In the genomic region with DNA sequence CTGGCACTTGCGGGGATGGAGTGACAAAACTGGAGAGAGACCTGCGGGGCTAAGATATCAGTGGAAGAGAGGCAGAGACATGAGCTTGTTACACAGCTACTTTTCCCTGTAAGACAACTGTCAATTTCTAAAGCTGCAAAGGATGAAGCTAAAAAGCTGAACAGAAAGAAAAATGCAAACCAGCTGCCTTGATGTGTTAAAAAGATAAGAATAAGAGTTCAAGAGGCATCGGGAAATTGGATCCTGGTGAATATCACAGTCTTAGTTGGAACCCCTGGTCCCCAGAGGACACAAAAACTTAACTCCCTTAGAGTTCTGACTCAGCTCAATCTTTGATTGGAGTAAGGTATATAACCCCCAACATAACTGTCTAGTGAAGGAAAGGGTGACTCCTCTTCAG, we compare ENCODE assay signal across 16 cellular contexts.
"Had no signal": no experiment of that assay in that cellular context is flagged by ENCODE, and none has a peak within 500 bp of the region (broad histone marks: within the 10 kb centered on the region; RNA-seq: fewer than 3 reads in every experiment).

No MANE protein-coding gene starts in this region.

- H3K27me3 ChIP-seq: dorsolateral prefrontal cortex, heart right ventricle had no signal

- DNase-seq: cortex of kidney; dorsolateral prefrontal cortex; effector CD8-positive, alpha-beta T cell; foreskin melanocyte; heart right ventricle; hypothalamus; kidney glomerular epithelial cell; mammary epithelial cell; mucosa of descending colon; naive thymus-derived CD8-positive, alpha-beta T cell; right cardiac atrium; stimulated activated CD4-positive, alpha-beta T cell treated with anti-CD3 and anti-CD28 coated beads, Interleukin-2, amount 100 ng/mL, for 48 hours; stimulated activated naive CD4-positive, alpha-beta T cell treated with Interleukin-2 at 50 U/mL for 16 hours had no signal

- H3K27me3 Mint-ChIP-seq: naive thymus-derived CD8-positive, alpha-beta T cell; progenitor cell of endocrine pancreas; type B pancreatic cell had no signal

- H3K4me3 ChIP-seq: dorsolateral prefrontal cortex, heart right ventricle, mucosa of descending colon, smooth muscle cell had no signal

- H3K4me2 ChIP-seq: smooth muscle cell had no signal

- H3K9me3 Mint-ChIP-seq: naive thymus-derived CD8-positive, alpha-beta T cell; type B pancreatic cell had no signal

- H3K27ac ChIP-seq: dorsolateral prefrontal cortex, heart right ventricle had no signal

- H3K4me1 ChIP-seq: heart right ventricle had no signal

- H3K36me3 Mint-ChIP-seq: type B pancreatic cell had no signal

- H3K27ac Mint-ChIP-seq: progenitor cell of endocrine pancreas, type B pancreatic cell had no signal

- ATAC-seq: heart right ventricle; mucosa of descending colon; naive thymus-derived CD8-positive, alpha-beta T cell; right cardiac atrium had no signal

- H3K9me3 ChIP-seq: heart right ventricle, mucosa of descending colon had no signal

- H3K4me3 Mint-ChIP-seq: naive thymus-derived CD8-positive, alpha-beta T cell; type B pancreatic cell had no signal
